8 cellular contexts compared by ENCODE assay signal in the genomic region with DNA sequence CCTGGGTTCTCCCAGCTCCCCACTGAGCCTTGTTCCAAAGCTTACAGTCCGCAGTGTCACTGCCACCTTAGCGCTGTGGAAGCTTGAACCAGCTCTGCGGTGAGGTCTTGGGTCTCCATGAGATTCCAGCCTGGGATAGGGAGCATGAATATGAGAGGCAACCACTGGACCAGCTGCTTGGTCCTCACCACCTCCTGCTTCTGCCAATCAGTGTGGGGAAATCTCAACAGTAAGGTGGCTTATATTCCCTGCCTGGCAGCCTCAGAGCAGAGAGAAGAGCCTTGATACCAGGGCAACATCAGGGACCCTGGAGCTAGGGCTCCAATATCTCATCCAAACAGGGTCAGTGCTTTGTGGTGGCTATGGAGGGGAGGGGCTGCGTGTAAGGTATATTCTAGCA. TPM values are rescaled to one million over a fixed set of nuclear protein-coding genes. Genes with fewer than 3 reads are reported as not detected.
DNase-seq lines count a peak whose midpoint lies in the region; ATAC-seq and TF ChIP-seq lines count a peak whose summit lies in the region.

No MANE protein-coding gene starts in this region.

- H3K4me1 ChIP-seq in RWPE2 (ENCODE audit: insufficient read depth, poor library complexity, severe bottlenecking) (peaks cover 46% of the 10 kb centered on the region), fibroblast of lung (ENCODE audit: control insufficient read depth, extremely low read depth, insufficient read depth, low read length) (peaks cover 22% of the 10 kb centered on the region), psoas muscle (peaks cover 7% of the 10 kb centered on the region)

- H3K79me2 ChIP-seq in fibroblast of lung (ENCODE audit: control insufficient read depth, insufficient read depth, low read length): peaks cover 66% of the 10 kb centered on the region

- no peaks in the 10 kb centered on the region for H3K9me3 ChIP-seq in RWPE2 (ENCODE audit: severe bottlenecking)
- H3K9me3 ChIP-seq in fibroblast of lung (ENCODE audit: control insufficient read depth, insufficient read depth, low read depth, low read length): no peaks in the 10 kb centered on the region
- no peaks in the 10 kb centered on the region for H3K9me3 ChIP-seq in psoas muscle

- peak overlapping the region; percentile 69 for H3K4me2 ChIP-seq in fibroblast of lung (ENCODE audit: extremely low read depth, insufficient read depth, low read length)

- H3K36me3 ChIP-seq in RWPE2 (ENCODE audit: low read depth) (peaks cover 33% of the 10 kb centered on the region), fibroblast of lung (ENCODE audit: control insufficient read depth, insufficient read depth, low read length) (peaks cover 10% of the 10 kb centered on the region), psoas muscle (ENCODE audit: insufficient read depth in 1 of 2, low read depth in 1 of 2) (no peaks in the 10 kb centered on the region)

- H3K27ac ChIP-seq in RWPE2 (ENCODE audit: poor library complexity, severe bottlenecking): peak overlapping the region; percentile 96
- peak overlapping the region; percentile 91 for H3K27ac ChIP-seq in fibroblast of lung (ENCODE audit: insufficient read depth, low read length)
- H3K27ac ChIP-seq in psoas muscle: peak overlapping the region; percentile 58

- H3K9ac ChIP-seq in fibroblast of lung (ENCODE audit: insufficient read depth, low read length): peak overlapping the region; percentile 93

- peak overlapping the region; percentile 80 for H3K4me3 ChIP-seq in GM12865 (ENCODE audit: low read depth, low read length)
- peak overlapping the region; percentile 83 for H3K4me3 ChIP-seq in RWPE2 (ENCODE audit: severe bottlenecking)
- H3K4me3 ChIP-seq in fibroblast of lung (replicated peaks in 1 of 4; ENCODE audit: control extremely low read depth in 1 of 4, insufficient read depth in 1 of 4, low read depth in 3 of 4, low read length in 4 of 4): peak overlapping the region; percentile 56 to 99 (median 94)
- H3K4me3 ChIP-seq in psoas muscle: peak overlapping the region; percentile 71

- WGBS in psoas muscle, 3 donors: 13 to 32% (median 21%) methylated on average over 4 of the region's 4 CpGs

- no peaks in the 10 kb centered on the region for H3K27me3 ChIP-seq in RWPE2 (ENCODE audit: insufficient read depth, poor library complexity, severe bottlenecking)
- H3K27me3 ChIP-seq in fibroblast of lung (ENCODE audit: control insufficient read depth, insufficient read depth, low read length): no peaks in the 10 kb centered on the region
- H3K27me3 ChIP-seq in psoas muscle (ENCODE audit: insufficient read depth in 3 of 3, low read length in 2 of 3): peaks cover 0 to 24% (median 0%) of the 10 kb centered on the region in 3 donors

- H4K20me1 ChIP-seq in fibroblast of lung (ENCODE audit: control insufficient read depth, extremely low read depth, insufficient read depth, low read length): no peaks in the 10 kb centered on the region

- no peak for TF ChIP-seq CTCF in GM12865 (IDR thresholded peaks at IDR 0.05; ENCODE audit: insufficient read depth, low read depth, low read length, missing control alignments)
- no peak for TF ChIP-seq CTCF in RWPE2 (IDR thresholded peaks at IDR 0.05; ENCODE audit: poor library complexity, severe bottlenecking)
- no peak for TF ChIP-seq CTCF in fibroblast of lung (conservative IDR thresholded peaks at IDR 0.05 in 1 of 2, IDR thresholded peaks at IDR 0.05 in 1 of 2; ENCODE audit: low read depth in 1 of 2, low read length in 2 of 2)
- no peak for TF ChIP-seq CTCF in psoas muscle (IDR thresholded peaks at IDR 0.05)

- H2AFZ ChIP-seq in fibroblast of lung (ENCODE audit: low read length): no peak overlapping the region

- DNase-seq in GM12865 (ENCODE audit: low read depth) (no peak), RWPE2 (ENCODE audit: low spot score) (no peak), fibroblast of lung (ENCODE audit: low read depth in 2 of 2) (peak; percentile 34 to 46), psoas muscle (no peak), NCI-H2029 treated with DMSO at 0.1 percent for 48 hours (lab: John Stamatoyannopoulos, UW) (no peak), GOT3 (lab: John Stamatoyannopoulos, UW) (no peak), NCI-H146 (lab: John Stamatoyannopoulos, UW) (no peak)
- no peak for DNase-seq in stimulated activated CD4-positive, alpha-beta T cell treated with anti-CD3 and anti-CD28 coated beads, Interleukin-4, amount 100 ng/mL, for 1 hour

- intact Hi-C loops in psoas muscle (cut with DNase I): no loop called here

- ATAC-seq in RWPE2 (ENCODE audit: low read depth) (peak; percentile 2; the same call in 1 of the 3 replicates), psoas muscle (peak; percentile 73 to 84 (median 79))

RNA-seq across cellular contexts. Expression of a gene that starts 0.9 kb away (rescaled TPM):
- total RNA-seq in fibroblast of lung (446 and 660 TPM in 2 replicates), psoas muscle (10 to 100 TPM; 23.2 to 35.4 (median 25.5) TPM)
- polyA plus RNA-seq in fibroblast of lung (980 and 2,078 TPM in 2 replicates), psoas muscle (1 to 10 TPM; 3.4 to 9.9 (median 9.8) TPM)
- 599 and 1,130 TPM in 2 replicates for polyA plus RNA-seq in fibroblast of lung (2012)
- polyA minus RNA-seq in fibroblast of lung (ENCODE audit: low replicate concordance): 898 and 1,775 TPM in 2 replicates

Comparison
In these comparisons a context has a peak if more than half of its experiments do, and no peak if none do; other contexts are left out.
1. DNase-seq: peak in fibroblast of lung (2 of 2); none in GM12865 (single experiment), RWPE2 (single experiment), psoas muscle (0 of 2), NCI-H2029 treated with DMSO at 0.1 percent for 48 hours (single experiment), GOT3 (single experiment), NCI-H146 (single experiment) and stimulated activated CD4-positive, alpha-beta T cell treated with anti-CD3 and anti-CD28 coated beads, Interleukin-4, amount 100 ng/mL, for 1 hour (single experiment).
2. RNA of a gene that starts 0.9 kb away (total RNA-seq): 446 to 660 TPM in fibroblast of lung; 23.2 to 35.4 TPM in psoas muscle; every median in the first group is over 10 times any median in the second.
3. Peak in every context shown above with its lines, with median percentiles within 50 percentile points of each other: H3K4me3 ChIP-seq and H3K27ac ChIP-seq.